In genomic region chr17:43994272-43995149, GRCh38 we compare ENCODE assay signal across 9 cellular contexts. TPM values are rescaled to one million over a fixed set of nuclear protein-coding genes. Genes with fewer than 3 reads are reported as not detected.
DNase-seq lines count a peak whose midpoint lies in the region; ATAC-seq, FAIRE-seq and TF ChIP-seq lines count a peak whose summit lies in the region.
"Had no signal": no experiment of that assay in that cellular context is flagged by ENCODE, and none has a peak within 500 bp of the region (broad histone marks: within the 10 kb centered on the region; RNA-seq: fewer than 3 reads in every experiment).

No MANE protein-coding gene starts in this region.

- peak; percentile 97 for TF ChIP-seq CTCF in HEK293 (tag by site-specific recombination; IDR thresholded peaks at IDR 0.05)
- peak; percentile 66 to 82 (median 80) for TF ChIP-seq CTCF in pancreas (IDR thresholded peaks at IDR 0.05)
- TF ChIP-seq CTCF in uterus (IDR thresholded peaks at IDR 0.05): peak; percentile 65 to 84 (median 78)

- no peaks in the 10 kb centered on the region for H3K36me3 Mint-ChIP-seq in activated naive CD4-positive, alpha-beta T cell treated with anti-CD3 and anti-CD28 coated beads, Interleukin-2, amount 50 U/mL, for 24 hours

- no peak overlapping the region for H3K27ac ChIP-seq in HEK293 (ENCODE audit: extremely low read depth, low read depth, low read length)
- no peak overlapping the region for H3K27ac ChIP-seq in pancreas
- no peak overlapping the region for H3K27ac ChIP-seq in uterus

- in situ Hi-C loops in SK-MEL-5 (cut with HindIII; ENCODE audit: low pct_unique_long_range_greater_than_20kb, low sequenced_read_pairs): no loop called here

- no peaks in the 10 kb centered on the region for H3K9me3 ChIP-seq in HEK293 (ENCODE audit: control insufficient read depth, insufficient read depth, low read depth, low read length)
- no peaks in the 10 kb centered on the region for H3K9me3 ChIP-seq in pancreas
- no peaks in the 10 kb centered on the region for H3K9me3 ChIP-seq in uterus

- no peaks in the 10 kb centered on the region for H3K9me3 Mint-ChIP-seq in activated naive CD4-positive, alpha-beta T cell treated with anti-CD3 and anti-CD28 coated beads, Interleukin-2, amount 50 U/mL, for 24 hours

- POLR2A ChIA-PET in HEK293 (lab: Yijun Ruan, JAX): interaction anchor here (0.6 to 1.1 kb wide), 3 partner anchors 46 to 84 kb away, joined by 3 read pairs; no protein-coding TSS in a partner anchor

- peak; percentile 79 for DNase-seq in CD1c-positive myeloid dendritic cell (ENCODE audit: extremely low spot score)
- DNase-seq in SK-MEL-5 (ENCODE audit: low read depth, low spot score): peak; percentile 75
- DNase-seq in Right ventricle myocardium inferior (ENCODE audit: missing footprints): peak; percentile 77
- DNase-seq in pancreas: peak in 5 of 6 donors; percentile 42 to 90 (median 75)
- peak; percentile 54 to 65 for DNase-seq in uterus
- no peak for DNase-seq in NCI-H510A (lab: John Stamatoyannopoulos, UW)

- TF ChIP-seq POLR2A in uterus (IDR thresholded peaks at IDR 0.05): no peak

- intact Hi-C loops in Right ventricle myocardium inferior (cut with DNase I) (loop anchor here (1.0 kb wide), 1 partner anchor 50 kb away; no protein-coding TSS in a partner anchor), pancreas (cut with DNase I) (loop anchor here in 2 of 3 donors (5.0 to 10.0 kb wide), 3 partner anchors 50 to 120 kb away; partner anchors contain the start of gene PPY (in 2 of the 2)), uterus (cut with DNase I; ENCODE audit: low total_unique reads) (no loop called here)

- no peaks in the 10 kb centered on the region for H3K36me3 ChIP-seq in HEK293 (ENCODE audit: control insufficient read depth in 2 of 2, insufficient read depth in 1 of 2, low read length in 2 of 2)
- no peaks in the 10 kb centered on the region for H3K36me3 ChIP-seq in pancreas
- no peaks in the 10 kb centered on the region for H3K36me3 ChIP-seq in uterus

- CTCF ChIA-PET in HEK293 (lab: Yijun Ruan, JAX): interaction anchor here (0.6 to 9.9 kb wide), 31 partner anchors 8 to 121 kb away, joined by 3 to 267 read pairs (median 4); partner anchors contain the start of genes MPP2 and PPY

- H3K4me1 ChIP-seq in HEK293 (ENCODE audit: control insufficient read depth, insufficient read depth, low read length): no peaks in the 10 kb centered on the region
- H3K4me1 ChIP-seq in pancreas: no peaks in the 10 kb centered on the region
- peaks cover 0 to 4% of the 10 kb centered on the region in 2 donors for H3K4me1 ChIP-seq in uterus

- H3K4me3 ChIP-seq in HEK293 (ENCODE audit: low read depth, low read length): peak overlapping the region; percentile 14
- peak overlapping the region in 2 of 4 donors; percentile 8 to 39 for H3K4me3 ChIP-seq in pancreas
- H3K4me3 ChIP-seq in uterus: peak overlapping the region; percentile 17 to 39

- H3K27me3 ChIP-seq in pancreas: peaks cover 0 to 5% (median 0%) of the 10 kb centered on the region in 4 donors
- peaks cover 0 to 5% of the 10 kb centered on the region in 2 donors for H3K27me3 ChIP-seq in uterus

- WGBS in pancreas, 2 donors: 8 to 10% methylated on average over 52 of the region's 52 CpGs

- H3K4me1 Mint-ChIP-seq in activated naive CD4-positive, alpha-beta T cell treated with anti-CD3 and anti-CD28 coated beads, Interleukin-2, amount 50 U/mL, for 24 hours: no peaks in the 10 kb centered on the region

- peaks cover 4% of the 10 kb centered on the region for H3K27me3 Mint-ChIP-seq in activated naive CD4-positive, alpha-beta T cell treated with anti-CD3 and anti-CD28 coated beads, Interleukin-2, amount 50 U/mL, for 24 hours

- ATAC-seq in Right ventricle myocardium inferior (peak; percentile 83), pancreas (peak; percentile 88 to 98 (median 94))

- FAIRE-seq in pancreas (lab: Jason Lieb, UNC): no peak

- peak overlapping the region; percentile 26 for H3K4me3 Mint-ChIP-seq in activated naive CD4-positive, alpha-beta T cell treated with anti-CD3 and anti-CD28 coated beads, Interleukin-2, amount 50 U/mL, for 24 hours

- no peak overlapping the region for H3K27ac Mint-ChIP-seq in activated naive CD4-positive, alpha-beta T cell treated with anti-CD3 and anti-CD28 coated beads, Interleukin-2, amount 50 U/mL, for 24 hours

TF ChIP-seq in HEK293, 187 proteins besides CTCF, POLR2A, EP300 and RAD21 (continues in another document):
- TF ChIP-seq SP7 (tag by site-specific recombination; IDR thresholded peaks at IDR 0.05) (peak; percentile 47; the same call in 1 of the 2 replicates), ZNF692 (tag by site-specific recombination; IDR thresholded peaks at IDR 0.05) (peak; percentile 80), ZNF335 (tag by site-specific recombination; conservative IDR thresholded peaks at IDR 0.05) (peak; percentile 82; the same call in 1 of the 2 replicates), IKZF3 (tag by site-specific recombination; IDR thresholded peaks at IDR 0.05) (peak; percentile 65), GLIS1 (tag by site-specific recombination; IDR thresholded peaks at IDR 0.05) (peak; percentile 94), ZEB2 (tag by site-specific recombination; IDR thresholded peaks at IDR 0.05) (peak; percentile 77), SP3 (tag by site-specific recombination; IDR thresholded peaks at IDR 0.05) (no peak), ZFHX2 (tag by site-specific recombination; conservative IDR thresholded peaks at IDR 0.05) (0 out of 2 replicates have a peak, but pooled peaks have one; percentile 29), ZNF391 (tag by site-specific recombination; IDR thresholded peaks at IDR 0.05; ENCODE audit: borderline replicate concordance, low read depth) (peak; percentile 38; the same call in 1 of the 2 replicates), ZBTB6 (tag by site-specific recombination; IDR thresholded peaks at IDR 0.05) (no peak), ZBTB8A (tag by site-specific recombination; IDR thresholded peaks at IDR 0.05) (0 out of 2 replicates have a peak, but pooled peaks have one; percentile 27), ZNF629 (tag by site-specific recombination; IDR thresholded peaks at IDR 0.05) (peak; percentile 23; the same call in 1 of the 2 replicates), ZNF792 (tag by site-specific recombination; IDR thresholded peaks at IDR 0.05) (no peak)

RNA-seq across cellular contexts. Expression of gene NAGS, which starts 9.9 kb away (rescaled TPM):
- 0.96 and 1.8 TPM in 2 replicates for total RNA-seq in SK-MEL-5 (2014; rRNA removed; shearing (Covaris generic))
- 1.0 and 1.5 TPM in 2 replicates for polyA plus RNA-seq in SK-MEL-5 (2015; cell fraction: cytosol; rRNA removed)
- polyA plus RNA-seq in SK-MEL-5 (2015; cell fraction: nucleus; rRNA removed): 0.09 and 1.9 TPM in 2 replicates
- total RNA-seq in Right ventricle myocardium inferior: 0.68 TPM
- 1 to 10 TPM in 1 of 6 donors, under 1 TPM in 5; 0.09 to 1.1 (median 0.48) TPM for total RNA-seq in pancreas
- 1 to 10 TPM in 1 of 2 donors, under 1 TPM in 1; 0.38 to 1.8 TPM for polyA plus RNA-seq in pancreas
- total RNA-seq in uterus: 1 to 10 TPM; 1.3 to 9.7 (median 2.6) TPM

RNA-seq across cellular contexts. Expression of gene TMEM101, which starts 20.3 kb away (rescaled TPM):
- 72.6 and 77.1 TPM in 2 replicates for total RNA-seq in SK-MEL-5 (2014; rRNA removed; shearing (Covaris generic))
- 62.3 and 79.8 TPM in 2 replicates for polyA plus RNA-seq in SK-MEL-5 (2015; cell fraction: cytosol; rRNA removed)
- polyA plus RNA-seq in SK-MEL-5 (2015; cell fraction: nucleus; rRNA removed): 35.3 and 37.4 TPM in 2 replicates
- total RNA-seq in Right ventricle myocardium inferior: 21.5 TPM
- 10 to 100 TPM; 14.4 to 22.7 (median 20.3) TPM for total RNA-seq in pancreas
- 10 to 100 TPM; 16.4 to 20.2 TPM for polyA plus RNA-seq in pancreas
- total RNA-seq in uterus: 10 to 100 TPM in 3 of 4 donors, 1 to 10 TPM in 1; 1.5 to 76.1 (median 49.8) TPM

RNA-seq across cellular contexts. Expression of gene PYY, which starts 40.8 kb away (rescaled TPM):
- not detected in 2 replicates for total RNA-seq in SK-MEL-5 (2014; rRNA removed; shearing (Covaris generic))
- not detected in 2 replicates for polyA plus RNA-seq in SK-MEL-5 (2015; cell fraction: cytosol; rRNA removed)
- not detected in 2 replicates for polyA plus RNA-seq in SK-MEL-5 (2015; cell fraction: nucleus; rRNA removed)
- total RNA-seq in Right ventricle myocardium inferior (not detected), pancreas (under 1 TPM in 2 of 6 donors, not detected in 4; 0.35 to 0.49 TPM), uterus (not detected)
- polyA plus RNA-seq in pancreas: 1 to 10 TPM in 1 of 2 donors, under 1 TPM in 1; 0.66 to 1.1 TPM
- total RNA-seq: T-helper 2 cell treated with Interferon-gamma antibody and Interleukin-4, amounts not matched to agents 100 ng/mL and 5 ng/mL, for 36 hours had no signal

RNA-seq across cellular contexts. Expression of gene PPY, which starts 52.2 kb away (rescaled TPM):
- 1.3 TPM in 1 of 2 replicates, not detected in the other for total RNA-seq in SK-MEL-5 (2014; rRNA removed; shearing (Covaris generic))
- not detected in 2 replicates for polyA plus RNA-seq in SK-MEL-5 (2015; cell fraction: cytosol; rRNA removed)
- polyA plus RNA-seq in SK-MEL-5 (2015; cell fraction: nucleus; rRNA removed): not detected in 2 replicates
- not detected for total RNA-seq in Right ventricle myocardium inferior
- 10 to 100 TPM in 4 of 6 donors, 1 to 10 TPM in 2; 7.2 to 46.0 (median 22.7) TPM for total RNA-seq in pancreas
- polyA plus RNA-seq in pancreas: 100 to 1,000 TPM in 1 of 2 donors, 10 to 100 TPM in 1; 57.7 to 392 TPM
- total RNA-seq in uterus: not detected
- total RNA-seq: T-helper 2 cell treated with Interferon-gamma antibody and Interleukin-4, amounts not matched to agents 100 ng/mL and 5 ng/mL, for 36 hours had no signal
